Comparison of ENCODE assay signal across 20 cellular contexts in the genomic region with DNA sequence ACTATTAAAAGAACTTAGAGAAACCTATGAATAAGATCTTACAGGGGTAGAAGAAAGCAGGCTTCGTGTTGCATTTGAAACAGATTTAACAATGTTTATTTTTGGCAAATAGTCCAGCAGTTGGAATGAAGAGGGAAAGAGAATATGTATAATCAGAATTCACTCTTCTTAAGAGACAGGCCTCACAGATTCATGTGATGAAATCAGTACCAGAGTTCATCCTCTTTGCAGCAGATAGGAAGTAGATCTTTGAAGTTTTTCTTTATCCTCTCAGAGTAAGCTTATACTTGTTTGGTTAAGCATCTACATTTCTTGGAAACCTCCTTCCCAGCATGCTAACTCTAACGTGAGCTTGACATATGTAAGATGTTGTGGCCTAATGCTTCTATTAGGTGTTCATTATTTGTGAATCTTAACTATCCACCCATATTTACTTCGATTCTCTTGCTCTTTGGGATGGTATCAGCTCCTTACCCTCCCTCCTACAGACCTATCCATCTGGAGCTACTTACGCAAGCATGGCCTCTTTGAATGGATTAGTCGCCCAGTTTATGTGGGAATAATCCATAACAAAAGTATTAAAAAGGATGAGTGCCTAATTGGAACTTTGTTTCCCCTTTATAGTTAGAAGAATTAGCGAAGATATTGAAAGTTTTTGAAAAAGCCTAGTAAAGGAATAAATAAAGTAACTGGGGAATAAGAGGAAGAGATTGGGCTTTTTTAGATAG.
DNase-seq lines count a peak whose midpoint lies in the region; ATAC-seq, FAIRE-seq and TF ChIP-seq lines count a peak whose summit lies in the region.
"Had no signal": no experiment of that assay in that cellular context is flagged by ENCODE, and none has a peak within 500 bp of the region (broad histone marks: within the 10 kb centered on the region; RNA-seq: fewer than 3 reads in every experiment).

No MANE protein-coding gene starts in this region.

- H2AK5ac ChIP-seq in IMR-90 (ENCODE audit: low read depth, low read length), result no peak overlapping the region

- H2BK120ac ChIP-seq in IMR-90 (ENCODE audit: low read depth, low read length), result no peak overlapping the region

- H3K27me3 Mint-ChIP-seq in brain, result no peaks in the 10 kb centered on the region
- no peaks in the 10 kb centered on the region for H3K27me3 Mint-ChIP-seq in memory B cell
- H3K27me3 Mint-ChIP-seq: CD4-positive, alpha-beta memory T cell had no signal

- WGBS in IMR-90 (ENCODE audit: extremely low coverage in 2 of 2, insufficient read length in 1 of 2), 2 experiments, result 100% methylated on average over 1 of the region's 6 CpGs; no CpG with 5 or more reads in 1 of the 2 experiments
- 86 to 93% (median 91%) methylated on average over 6 of the region's 6 CpGs for WGBS in small intestine, 3 donors

- H3K23ac ChIP-seq in IMR-90 (ENCODE audit: low read depth, low read length), result no peak overlapping the region

- no peak overlapping the region for H4K5ac ChIP-seq in IMR-90 (ENCODE audit: low read depth, low read length)

- BruUV-seq in IMR-90 (replicated peaks; lab: Mats Ljungman, UMichigan), result no TSS peak

- no peak overlapping the region for H2BK5ac ChIP-seq in IMR-90 (ENCODE audit: low read depth, low read length, poor library complexity, severe bottlenecking)

- H3K4me3 ChIP-seq in IMR-90 (ENCODE audit: insufficient read depth, low read depth, low read length), result no peak overlapping the region
- H3K4me3 ChIP-seq in small intestine (ENCODE audit: low read depth in 1 of 2, low read length in 2 of 2), result no peak overlapping the region
- H3K4me3 ChIP-seq: BLaER1, GM23248 had no signal

- H3K36me3 ChIP-seq in IMR-90 (ENCODE audit: control insufficient read depth, insufficient read depth, low read length), result no peaks in the 10 kb centered on the region
- peaks cover 0 to 3% of the 10 kb centered on the region in 2 donors for H3K36me3 ChIP-seq in small intestine (ENCODE audit: control insufficient read depth in 2 of 2, insufficient read depth in 2 of 2, low read length in 2 of 2)

- H4K91ac ChIP-seq in IMR-90 (ENCODE audit: insufficient read depth, low read depth, low read length), result no peak overlapping the region

- H3K79me1 ChIP-seq in IMR-90 (ENCODE audit: low read depth in 1 of 2, low read length in 2 of 2), result no peaks in the 10 kb centered on the region; a peak in 1 of 4 replicates

- H3K9me3 ChIP-seq in IMR-90 (ENCODE audit: control insufficient read depth, insufficient read depth, low read length) (no peaks in the 10 kb centered on the region), small intestine (ENCODE audit: control insufficient read depth, low read depth) (no peaks in the 10 kb centered on the region)

- intact Hi-C loops in IMR-90 (cut with micrococcal nuclease), result no loop called here

- no peak overlapping the region for H3K4me3 Mint-ChIP-seq in brain
- H3K4me3 Mint-ChIP-seq in memory B cell, result no peak overlapping the region
- H3K4me3 Mint-ChIP-seq: CD4-positive, alpha-beta memory T cell had no signal

- no peak overlapping the region for H3K14ac ChIP-seq in IMR-90 (replicated peaks; ENCODE audit: low read depth, low read length)

- dilution Hi-C loops in IMR-90 (cut with HindIII; ENCODE audit: low sequenced_read_pairs, unreplicated experiment), result no loop called here

- in situ Hi-C loops in IMR-90 (cut with MboI; ENCODE audit: low sequenced_read_pairs), result no loop called here

- peaks cover 2% of the 10 kb centered on the region; the same call in 1 of the 2 replicates for H3K4me1 ChIP-seq in IMR-90 (ENCODE audit: control insufficient read depth, insufficient read depth, low read length)
- H3K4me1 ChIP-seq in small intestine (ENCODE audit: control insufficient read depth in 2 of 2, insufficient read depth in 1 of 2, low read depth in 1 of 2, low read length in 1 of 2), result no peaks in the 10 kb centered on the region
- H3K4me1 ChIP-seq: BLaER1 had no signal

- peak; percentile 80 for ATAC-seq in IMR-90 (ENCODE audit: low read depth)
- no peak for ATAC-seq in memory B cell (ENCODE audit: low read depth)
- no peak for ATAC-seq in GM19397 (IDR thresholded peaks at IDR 0.05; ENCODE audit: unreplicated experiment)
- no peak for ATAC-seq in HG03571 (IDR thresholded peaks at IDR 0.05; ENCODE audit: unreplicated experiment)
- ATAC-seq: Right ventricle myocardium inferior had no signal

- 0 out of 2 replicates have a peak, but pooled peaks cover 2% of the 10 kb centered on the region for H3K9me1 ChIP-seq in IMR-90 (ENCODE audit: insufficient read depth, low read length)

- H3K18ac ChIP-seq in IMR-90 (ENCODE audit: low read depth, low read length), result no peak overlapping the region

- no peak overlapping the region for H2BK15ac ChIP-seq in IMR-90 (ENCODE audit: low read depth, low read length)

- H3K4ac ChIP-seq in IMR-90 (ENCODE audit: low read depth, low read length), result no peak overlapping the region

- H3K27ac Mint-ChIP-seq in brain (peak overlapping the region in 3 of 5 experiments; percentile 7 to 20 (median 12)), memory B cell (peak overlapping the region; percentile 10)

- H2AK9ac ChIP-seq in IMR-90 (replicated peaks; ENCODE audit: low read depth, low read length, poor library complexity), result no peak overlapping the region

- H4K8ac ChIP-seq in IMR-90 (ENCODE audit: low read depth in 2 of 2, low read length in 2 of 2), result no peak overlapping the region

- H3K4me1 Mint-ChIP-seq in brain (peaks cover 17% of the 10 kb centered on the region), memory B cell (no peaks in the 10 kb centered on the region)

- no peaks in the 10 kb centered on the region for H4K20me1 ChIP-seq in IMR-90 (ENCODE audit: insufficient read depth, low read length)
- H4K20me1 ChIP-seq: BLaER1 had no signal

- H3K56ac ChIP-seq in IMR-90 (ENCODE audit: extremely low read depth, insufficient read depth, low read length), result no peak overlapping the region

- POLR2A ChIA-PET in IMR-90 (lab: Charles Lee; ENCODE audit: unreplicated experiment), result no interaction called here

- peak overlapping the region; percentile 40; the same call in 1 of the 2 replicates for H3K4me2 ChIP-seq in IMR-90 (ENCODE audit: low read depth, low read length)
- H3K4me2 ChIP-seq: BLaER1 had no signal

- H3K9ac ChIP-seq in IMR-90 (ENCODE audit: low read depth, low read length), result no peak overlapping the region
- H3K9ac ChIP-seq: BLaER1, GM23248 had no signal

- TF ChIP-seq CTCF in D721Med (IDR thresholded peaks at IDR 0.05; ENCODE audit: insufficient read depth, missing control alignments) (no peak), IMR-90 (conservative IDR thresholded peaks at IDR 0.05; ENCODE audit: low read depth, low read length) (no peak), brain (conservative IDR thresholded peaks at IDR 0.05) (no peak)

- H3K9me3 Mint-ChIP-seq in brain (peaks cover 3 to 12% (median 8%) of the 10 kb centered on the region in 5 experiments), memory B cell (peaks cover 2% of the 10 kb centered on the region)

- TF ChIP-seq RAD21 in IMR-90 (IDR thresholded peaks at IDR 0.05; ENCODE audit: low read length), result no peak

- H3K27ac ChIP-seq in IMR-90 (ENCODE audit: insufficient read depth, low read length) (peak overlapping the region; percentile 69; the same call in 1 of the 2 replicates), small intestine (ENCODE audit: low read depth in 1 of 2, low read length in 1 of 2) (no peak overlapping the region)
- H3K27ac ChIP-seq: BLaER1, GM23248 had no signal

- FAIRE-seq in D721Med (lab: Jason Lieb, UNC) (peak; percentile 97), small intestine (lab: Jason Lieb, UNC) (no peak), frontal cortex (lab: Jason Lieb, UNC) (no peak)
- FAIRE-seq: RCC 7860 had no signal

- H3K36me3 Mint-ChIP-seq in brain (peaks cover 31% of the 10 kb centered on the region), memory B cell (peaks cover 32% of the 10 kb centered on the region)

- no peak overlapping the region for H2BK20ac ChIP-seq in IMR-90 (ENCODE audit: low read depth, low read length)

- H3K27me3 ChIP-seq in IMR-90 (ENCODE audit: control insufficient read depth, insufficient read depth, low read length) (no peaks in the 10 kb centered on the region), small intestine (ENCODE audit: control insufficient read depth in 2 of 2, insufficient read depth in 2 of 2, low read length in 2 of 2) (no peaks in the 10 kb centered on the region)
- H3K27me3 ChIP-seq: BLaER1 had no signal

- no peak for TF ChIP-seq POLR2A in IMR-90 (IDR thresholded peaks at IDR 0.05; ENCODE audit: low read depth, low read length)

- CTCF ChIA-PET in IMR-90 (lab: Yijun Ruan, JAX), result no interaction called here

- no peak overlapping the region for H2AFZ ChIP-seq in IMR-90 (replicated peaks; ENCODE audit: low read length, poor library complexity)
- H2AFZ ChIP-seq: GM23248 had no signal

- DNase-seq in D721Med (ENCODE audit: insufficient read length, low spot score), result no peak
- DNase-seq in IMR-90, result peak; percentile 23
- no peak for DNase-seq in memory B cell (ENCODE audit: low spot score in 2 of 2)
- no peak for DNase-seq in small intestine
- DNase-seq in frontal cortex (ENCODE audit: low spot score in 2 of 2), result no peak
- DNase-seq: CD4-positive, alpha-beta memory T cell; DMS79; GM23248; HCEC 1CT; KBM-7; NCI-H187; NCI-H2107; NCI-H226; NCI-H526 treated with DMSO at 0.1 percent for 48 hours had no signal

TF ChIP-seq in IMR-90, 13 proteins besides CTCF, POLR2A, EP300 and RAD21 (continues in another document):
- TF ChIP-seq RFX5 (IDR thresholded peaks at IDR 0.05; ENCODE audit: low read depth, low read length), result no peak
- no peak for TF ChIP-seq CEBPB (IDR thresholded peaks at IDR 0.05; ENCODE audit: low read depth, low read length)
- TF ChIP-seq SMC3 (IDR thresholded peaks at IDR 0.05; ENCODE audit: low read depth, low read length), result no peak
- TF ChIP-seq, protein P1, sequence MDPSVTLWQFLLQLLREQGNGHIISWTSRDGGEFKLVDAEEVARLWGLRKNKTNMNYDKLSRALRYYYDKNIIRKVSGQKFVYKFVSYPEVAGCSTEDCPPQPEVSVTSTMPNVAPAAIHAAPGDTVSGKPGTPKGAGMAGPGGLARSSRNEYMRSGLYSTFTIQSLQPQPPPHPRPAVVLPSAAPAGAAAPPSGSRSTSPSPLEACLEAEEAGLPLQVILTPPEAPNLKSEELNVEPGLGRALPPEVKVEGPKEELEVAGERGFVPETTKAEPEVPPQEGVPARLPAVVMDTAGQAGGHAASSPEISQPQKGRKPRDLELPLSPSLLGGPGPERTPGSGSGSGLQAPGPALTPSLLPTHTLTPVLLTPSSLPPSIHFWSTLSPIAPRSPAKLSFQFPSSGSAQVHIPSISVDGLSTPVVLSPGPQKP (IDR thresholded peaks at IDR 0.05; ENCODE audit: borderline replicate concordance, low read depth, low read length), result no peak
- no peak for TF ChIP-seq FOS (IDR thresholded peaks at IDR 0.05; ENCODE audit: low read depth, low read length)
- TF ChIP-seq RCOR1 (IDR thresholded peaks at IDR 0.05; ENCODE audit: insufficient replicate concordance, low read length), result no peak
- TF ChIP-seq MAZ (IDR thresholded peaks at IDR 0.05; ENCODE audit: borderline replicate concordance, low read depth, low read length), result no peak
- no peak for TF ChIP-seq MXI1 (IDR thresholded peaks at IDR 0.05; ENCODE audit: borderline replicate concordance, low read depth, low read length)
- no peak for TF ChIP-seq BHLHE40 (IDR thresholded peaks at IDR 0.05; ENCODE audit: low read depth, low read length)
- no peak for TF ChIP-seq CHD1 (IDR thresholded peaks at IDR 0.05; ENCODE audit: low read depth, low read length)
